ENCODE assay signal across 10 cellular contexts in genomic region chr5:64690104-64690416, GRCh38. TPM values are rescaled to one million over a fixed set of nuclear protein-coding genes. Genes with fewer than 3 reads are reported as not detected.
A peak's percentile ranks its signal among the peaks of the same experiment; 100 is the strongest.
DNase-seq lines count a peak whose midpoint lies in the region; ATAC-seq, FAIRE-seq and TF ChIP-seq lines count a peak whose summit lies in the region.
"Had no signal": no experiment of that assay in that cellular context is flagged by ENCODE, and none has a peak within 500 bp of the region (broad histone marks: within the 10 kb centered on the region; RNA-seq: fewer than 3 reads in every experiment).

No MANE protein-coding gene starts in this region.

- intact Hi-C loops in endothelial cell of umbilical vein (cut with micrococcal nuclease) = no loop called here
- intact Hi-C loops in colonic mucosa (cut with DNase I) = no loop called here
- intact Hi-C loops in left colon (cut with DNase I, micrococcal nuclease) = no loop called here

- H3K79me2 ChIP-seq in endothelial cell of umbilical vein (ENCODE audit: control insufficient read depth, insufficient read depth, low read length) = no peaks in the 10 kb centered on the region
- no peaks in the 10 kb centered on the region for H3K79me2 ChIP-seq in parathyroid adenoma

- CTCF ChIA-PET in endothelial cell of umbilical vein (lab: Charles Lee) = no interaction called here

- no peak for FAIRE-seq in endothelial cell of umbilical vein (lab: Jason Lieb, UNC)

- H3K9me3 ChIP-seq in SK-N-MC (ENCODE audit: low read depth, low read length) (no peaks in the 10 kb centered on the region), endothelial cell of umbilical vein (replicated peaks; ENCODE audit: control insufficient read depth, insufficient read depth, low read length) (no peaks in the 10 kb centered on the region), parathyroid adenoma (ENCODE audit: control insufficient read depth, low read length) (no peaks in the 10 kb centered on the region), colonic mucosa (no peaks in the 10 kb centered on the region)

- no peaks in the 10 kb centered on the region for H3K9me1 ChIP-seq in endothelial cell of umbilical vein (replicated peaks; ENCODE audit: control insufficient read depth, extremely low read depth, insufficient read depth, low read length)

- H3K36me3 ChIP-seq in H7 (replicated peaks; ENCODE audit: control insufficient read depth, insufficient read depth, low read length) (no peaks in the 10 kb centered on the region), SK-N-MC (ENCODE audit: insufficient read depth, low read length) (no peaks in the 10 kb centered on the region), endothelial cell of umbilical vein (ENCODE audit: control insufficient read depth in 2 of 2, extremely low read depth in 1 of 2, insufficient read depth in 2 of 2, low read length in 2 of 2) (no peaks in the 10 kb centered on the region), parathyroid adenoma (ENCODE audit: control insufficient read depth, insufficient read depth, low read length) (no peaks in the 10 kb centered on the region), colonic mucosa (no peaks in the 10 kb centered on the region)

- H3K4me1 ChIP-seq in endothelial cell of umbilical vein (ENCODE audit: control insufficient read depth, extremely low read depth, insufficient read depth, low read length) (peaks cover 7% of the 10 kb centered on the region), parathyroid adenoma (no peaks in the 10 kb centered on the region), colonic mucosa (no peaks in the 10 kb centered on the region)

- dilution Hi-C loops in endothelial cell of umbilical vein (cut with MboI; ENCODE audit: extremely low pct_ligation_motif_present, low sequenced_read_pairs) = no loop called here

- no peak for TF ChIP-seq POLR2A in endothelial cell of umbilical vein (IDR thresholded peaks at IDR 0.05; ENCODE audit: low read depth, low read length)

- POLR2A ChIA-PET in endothelial cell of umbilical vein (lab: Charles Lee) = no interaction called here

- no peak for DNase-seq in H7
- no peak for DNase-seq in SK-N-MC (ENCODE audit: low read depth, low spot score)
- DNase-seq in endothelial cell of umbilical vein (ENCODE audit: low read depth, low spot score) = peak; percentile 3
- DNase-seq in colonic mucosa = no peak
- DNase-seq in left colon = no peak
- no peak for DNase-seq in activated CD8-positive, alpha-beta memory T cell treated with anti-CD3 and anti-CD28 coated beads, Interleukin-2, amount 50 U/mL, for 48 hours
- DNase-seq: RPMI8226 had no signal

- no peak for TF ChIP-seq CTCF in endothelial cell of umbilical vein (IDR thresholded peaks at IDR 0.05; ENCODE audit: extremely low read depth in 1 of 2, insufficient read depth in 1 of 2, low read depth in 1 of 2, low read length in 2 of 2)
- no peak for TF ChIP-seq CTCF in parathyroid adenoma (IDR thresholded peaks at IDR 0.05)
- TF ChIP-seq CTCF in colonic mucosa (IDR thresholded peaks at IDR 0.05) = no peak

- H3K27me3 ChIP-seq in H7 (ENCODE audit: control insufficient read depth, insufficient read depth, low read length) (peaks cover 6% of the 10 kb centered on the region), endothelial cell of umbilical vein (ENCODE audit: control insufficient read depth in 2 of 2, insufficient read depth in 2 of 2, low read length in 2 of 2) (peaks cover 33 to 53% of the 10 kb centered on the region in 2 experiments), parathyroid adenoma (ENCODE audit: control insufficient read depth, insufficient read depth, low read length) (no peaks in the 10 kb centered on the region), colonic mucosa (peaks cover 21% of the 10 kb centered on the region)

- H3K27ac ChIP-seq in SK-N-MC (no peak overlapping the region), endothelial cell of umbilical vein (ENCODE audit: insufficient read depth, low read depth, low read length) (no peak overlapping the region), parathyroid adenoma (no peak overlapping the region), colonic mucosa (no peak overlapping the region)

- H3K9ac ChIP-seq in SK-N-MC (ENCODE audit: insufficient read length) = no peak overlapping the region
- H3K9ac ChIP-seq in endothelial cell of umbilical vein (replicated peaks; ENCODE audit: extremely low read depth, insufficient read depth, low read length) = no peak overlapping the region
- no peak overlapping the region for H3K9ac ChIP-seq in parathyroid adenoma
- no peak overlapping the region for H3K9ac ChIP-seq in colonic mucosa (ENCODE audit: low read depth in 2 of 2, low read length in 2 of 2)

- H2AFZ ChIP-seq in endothelial cell of umbilical vein (ENCODE audit: low read depth, low read length) = peak overlapping the region; percentile 50
- H2AFZ ChIP-seq in parathyroid adenoma = no peak overlapping the region

- no peaks in the 10 kb centered on the region for H4K20me1 ChIP-seq in endothelial cell of umbilical vein (replicated peaks; ENCODE audit: control insufficient read depth, extremely low read depth, insufficient read depth, low read length)

- H3K4me3 ChIP-seq in H7 (ENCODE audit: insufficient read depth, low read depth, low read length) = peak overlapping the region; percentile 61
- peak overlapping the region; percentile 72 for H3K4me3 ChIP-seq in SK-N-MC
- no peak overlapping the region for H3K4me3 ChIP-seq in endothelial cell of umbilical vein (replicated peaks in 1 of 3; ENCODE audit: insufficient read depth in 1 of 3, low read depth in 1 of 3, low read length in 3 of 3)
- H3K4me3 ChIP-seq in parathyroid adenoma (ENCODE audit: low read depth, low read length) = no peak overlapping the region
- H3K4me3 ChIP-seq in colonic mucosa = no peak overlapping the region

- BruUV-seq in endothelial cell of umbilical vein (replicated peaks; lab: Mats Ljungman, UMichigan) = no TSS peak

- H3K4me2 ChIP-seq in endothelial cell of umbilical vein (ENCODE audit: insufficient read depth, low read length) = peak overlapping the region; percentile 63
- H3K4me2 ChIP-seq in parathyroid adenoma (ENCODE audit: low read length) = peak overlapping the region; percentile 28

- no peak for ATAC-seq in left colon

TF ChIP-seq in endothelial cell of umbilical vein, 7 proteins besides CTCF, POLR2A, EP300 and RAD21:
- TF ChIP-seq FOS (IDR thresholded peaks at IDR 0.05; ENCODE audit: borderline replicate concordance, insufficient read depth, low read length) (no peak), POLR2AphosphoS5 (IDR thresholded peaks at IDR 0.05; ENCODE audit: insufficient read depth, low read depth, low read length) (no peak), EZH2 (IDR thresholded peaks at IDR 0.05; ENCODE audit: borderline replicate concordance, low read depth, low read length, severe bottlenecking) (no peak), GATA2 (IDR thresholded peaks at IDR 0.05; ENCODE audit: insufficient read depth, insufficient read length, low read depth, low read length) (no peak), MYC (IDR thresholded peaks at IDR 0.05; ENCODE audit: low read depth, low read length) (no peak), MAX (IDR thresholded peaks at IDR 0.05; ENCODE audit: insufficient read depth, insufficient read length) (no peak), JUN (IDR thresholded peaks at IDR 0.05; ENCODE audit: borderline replicate concordance, insufficient read depth, insufficient read length, low read depth) (no peak)

RNA-seq across cellular contexts. Expression of gene SHISAL2B, which starts 0.2 kb away (rescaled TPM):
- 15.4 and 22.5 TPM in 2 replicates for total RNA-seq in H7 (2014; rRNA removed; shearing (Covaris generic))
- total RNA-seq in endothelial cell of umbilical vein (not detected in 2 replicates), colonic mucosa (not detected), left colon (not detected)
- not detected in 2 replicates for polyA plus RNA-seq in endothelial cell of umbilical vein
- polyA plus RNA-seq in endothelial cell of umbilical vein (2011; cell fraction: cytosol; rRNA removed) = not detected in 2 replicates
- not detected in 2 replicates for polyA plus RNA-seq in endothelial cell of umbilical vein (2011; cell fraction: nucleus; rRNA removed)
- polyA plus RNA-seq in endothelial cell of umbilical vein (2012) = not detected in 2 replicates
- polyA minus RNA-seq in endothelial cell of umbilical vein = not detected in 2 replicates
- polyA minus RNA-seq in endothelial cell of umbilical vein (2011; cell fraction: cytosol; rRNA and poly(A)+ RNA removed) = not detected
- polyA minus RNA-seq in endothelial cell of umbilical vein (2011; cell fraction: nucleus; rRNA and poly(A)+ RNA removed) = not detected in 2 replicates
- total RNA-seq: esophagus mucosa, mucosa of gallbladder had no signal

Comparison
In these comparisons a context has a peak if more than half of its experiments do, and no peak if none do; other contexts are left out.
1. H3K4me3 ChIP-seq: peak in H7 (single experiment) and SK-N-MC (single experiment); none in endothelial cell of umbilical vein (0 of 3), parathyroid adenoma (single experiment) and colonic mucosa (single experiment).
2. RNA of gene SHISAL2B, which starts 0.2 kb away (total RNA-seq): 15.4 to 22.5 TPM in H7; not detected in colonic mucosa, not detected in endothelial cell of umbilical vein and not detected in left colon; every median in the first group is over 10 times any median in the second.